ENCODE assay signal across 9 cellular contexts in the genomic region with DNA sequence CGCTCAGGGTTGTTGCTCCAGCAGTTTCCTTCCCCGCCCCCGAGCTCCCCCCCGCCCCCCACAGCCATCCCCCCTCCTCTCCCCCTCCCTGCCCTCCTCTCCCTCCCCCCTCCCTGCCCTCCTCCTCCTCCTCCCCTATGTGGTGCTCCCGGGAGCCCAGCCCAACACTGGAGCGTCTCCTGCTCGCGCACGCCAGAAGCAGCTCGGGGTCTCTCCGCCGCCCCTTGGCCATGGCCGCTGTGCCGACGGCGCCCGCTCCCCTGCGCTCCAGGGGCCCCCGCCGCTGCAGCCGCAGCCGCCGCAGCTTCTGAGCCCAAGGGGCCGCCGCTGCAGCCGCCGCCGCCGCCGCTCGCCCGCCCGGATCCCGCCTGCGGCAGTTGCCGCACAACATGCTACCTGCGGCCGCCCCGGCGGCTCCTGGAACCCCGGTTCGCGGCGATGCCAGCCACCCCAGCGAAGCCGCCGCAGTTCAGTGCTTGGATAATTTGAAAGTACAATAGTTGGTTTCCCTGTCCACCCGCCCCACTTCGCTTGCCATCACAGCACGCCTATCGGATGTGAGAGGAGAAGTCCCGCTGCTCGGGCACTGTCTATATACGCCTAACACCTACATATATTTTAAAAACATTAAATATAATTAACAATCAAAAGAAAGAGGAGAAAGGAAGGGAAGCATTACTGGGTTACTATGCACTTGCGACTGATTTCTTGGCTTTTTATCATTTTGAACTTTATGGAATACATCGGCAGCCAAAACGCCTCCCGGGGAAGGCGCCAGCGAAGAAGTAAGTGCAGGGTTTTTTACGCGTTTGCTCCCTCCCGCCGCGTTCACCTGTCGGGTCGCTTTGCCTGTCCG. TPM values are rescaled to one million over a fixed set of nuclear protein-coding genes. Genes with fewer than 3 reads are reported as not detected.
A peak's percentile ranks its signal among the peaks of the same experiment; 100 is the strongest.
DNase-seq lines count a peak whose midpoint lies in the region; ATAC-seq, FAIRE-seq and TF ChIP-seq lines count a peak whose summit lies in the region.
"Had no signal": no experiment of that assay in that cellular context is flagged by ENCODE, and none has a peak within 500 bp of the region (broad histone marks: within the 10 kb centered on the region; RNA-seq: fewer than 3 reads in every experiment).

A gene with protein sequence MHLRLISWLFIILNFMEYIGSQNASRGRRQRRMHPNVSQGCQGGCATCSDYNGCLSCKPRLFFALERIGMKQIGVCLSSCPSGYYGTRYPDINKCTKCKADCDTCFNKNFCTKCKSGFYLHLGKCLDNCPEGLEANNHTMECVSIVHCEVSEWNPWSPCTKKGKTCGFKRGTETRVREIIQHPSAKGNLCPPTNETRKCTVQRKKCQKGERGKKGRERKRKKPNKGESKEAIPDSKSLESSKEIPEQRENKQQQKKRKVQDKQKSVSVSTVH (plus strand): TSS at position 167 of the 856 bp plus-strand sequence. CDS start 522 bp downstream, at position 689.

- peaks cover 19% of the 10 kb centered on the region for H3K4me1 Mint-ChIP-seq in activated CD4-positive, alpha-beta T cell treated with anti-CD3 and anti-CD28 coated beads for 36 hours

- H3K27ac ChIP-seq in osteoblast (ENCODE audit: low read depth, low read length), result no peak within 1 kb of the TSS

- H3K4me3 Mint-ChIP-seq in activated CD4-positive, alpha-beta T cell treated with anti-CD3 and anti-CD28 coated beads for 36 hours, result peak within 1 kb of the TSS; percentile 51

- FAIRE-seq in frontal cortex (lab: Jason Lieb, UNC) (no peak), D721Med (lab: Jason Lieb, UNC) (no peak)

- no peaks in the 10 kb centered on the region for H3K9me3 Mint-ChIP-seq in activated CD4-positive, alpha-beta T cell treated with anti-CD3 and anti-CD28 coated beads for 36 hours (ENCODE audit: low read depth)

- no peak within 1 kb of the TSS for H3K27ac Mint-ChIP-seq in activated CD4-positive, alpha-beta T cell treated with anti-CD3 and anti-CD28 coated beads for 36 hours

- peaks cover 54% of the 10 kb centered on the region for H3K27me3 Mint-ChIP-seq in activated CD4-positive, alpha-beta T cell treated with anti-CD3 and anti-CD28 coated beads for 36 hours

- no peaks in the 10 kb centered on the region for H3K9me3 ChIP-seq in osteoblast (ENCODE audit: low read depth, low read length)

- peak within 1 kb of the TSS; percentile 68 for H3K4me3 ChIP-seq in osteoblast (ENCODE audit: insufficient read depth, low read length)

- peak within 1 kb of the TSS; percentile 56 for H2AFZ ChIP-seq in osteoblast (ENCODE audit: low read length)

- intact Hi-C loops in activated CD4-positive, alpha-beta T cell treated with anti-CD3 and anti-CD28 coated beads for 36 hours (cut with DNase I, micrococcal nuclease), result no loop called here

- peaks cover 55% of the 10 kb centered on the region for H3K27me3 ChIP-seq in osteoblast (ENCODE audit: insufficient read depth, low read length)

- no peaks in the 10 kb centered on the region for H4K20me1 ChIP-seq in osteoblast (ENCODE audit: insufficient read depth, low read length)

- H3K36me3 ChIP-seq in osteoblast (ENCODE audit: insufficient read depth, low read length), result no peaks in the 10 kb centered on the region

- CTCF ChIA-PET in activated CD4-positive, alpha-beta T cell treated with anti-CD3 and anti-CD28 coated beads for 36 hours (lab: Charles Lee), result no interaction called here

- TF ChIP-seq CTCF in osteoblast (IDR thresholded peaks at IDR 0.05; ENCODE audit: extremely low read depth, low read depth, low read length), result peak; percentile 8
- TF ChIP-seq CTCF in D721Med (IDR thresholded peaks at IDR 0.05; ENCODE audit: insufficient read depth, missing control alignments), result no peak

- no peaks in the 10 kb centered on the region for H3K79me2 ChIP-seq in osteoblast (ENCODE audit: insufficient read depth, low read length)

- peaks cover 24% of the 10 kb centered on the region for H3K4me1 ChIP-seq in osteoblast (ENCODE audit: insufficient read depth, low read length)

- peak within 1 kb of the TSS; percentile 84 for H3K4me2 ChIP-seq in osteoblast (ENCODE audit: insufficient read depth, low read length)

- POLR2A ChIA-PET in activated CD4-positive, alpha-beta T cell treated with anti-CD3 and anti-CD28 coated beads for 36 hours (lab: Charles Lee), result no interaction called here

- no peaks in the 10 kb centered on the region for H3K36me3 Mint-ChIP-seq in activated CD4-positive, alpha-beta T cell treated with anti-CD3 and anti-CD28 coated beads for 36 hours (ENCODE audit: low read depth)

- ATAC-seq in activated CD4-positive, alpha-beta T cell treated with anti-CD3 and anti-CD28 coated beads for 36 hours, result peak; percentile 21
- peak; percentile 29 for ATAC-seq in HG03175 (IDR thresholded peaks at IDR 0.05; ENCODE audit: unreplicated experiment)
- ATAC-seq in esophagus mucosa, result no peak

- peak; percentile 41 for DNase-seq in activated CD4-positive, alpha-beta T cell treated with anti-CD3 and anti-CD28 coated beads for 36 hours
- DNase-seq in activated CD4-positive, alpha-beta T cell treated with anti-CD3 and anti-CD28 coated beads for 4 hours, result no peak
- DNase-seq in activated CD4-positive, alpha-beta T cell treated with anti-CD3 and anti-CD28 coated beads, Interleukin-2, amount 50 U/mL, for 48 hours, result peak; percentile 8 to 28
- peak in 1 of 2 donors; percentile 33 for DNase-seq in frontal cortex (ENCODE audit: low spot score in 2 of 2)
- DNase-seq in osteoblast (ENCODE audit: insufficient read length, low spot score, missing footprints), result peak; percentile 87
- no peak for DNase-seq in D721Med (ENCODE audit: insufficient read length, low spot score)

RNA-seq across cellular contexts. Expression of the gene that starts here (rescaled TPM):
- total RNA-seq in activated CD4-positive, alpha-beta T cell treated with anti-CD3 and anti-CD28 coated beads for 36 hours, result not detected
- total RNA-seq in frontal cortex (36.7 TPM), osteoblast (1.8 and 2.4 TPM in 2 replicates), esophagus mucosa (1.4 TPM)
- total RNA-seq: dermis microvascular lymphatic vessel endothelial cell had no signal

Comparison
In these comparisons a context has a peak if more than half of its experiments do, and no peak if none do; other contexts are left out.
1. RNA of the gene that starts here (total RNA-seq): 36.7 TPM in frontal cortex (single experiment); 1.8 to 2.4 TPM in osteoblast, 1.4 TPM in esophagus mucosa (single experiment) and not detected in activated CD4-positive, alpha-beta T cell treated with anti-CD3 and anti-CD28 coated beads for 36 hours; every median in the first group is over 10 times any median in the second.
2. DNase-seq: peak in activated CD4-positive, alpha-beta T cell treated with anti-CD3 and anti-CD28 coated beads, Interleukin-2, amount 50 U/mL, for 48 hours (2 of 2) and osteoblast (single experiment); none in activated CD4-positive, alpha-beta T cell treated with anti-CD3 and anti-CD28 coated beads for 4 hours (0 of 2) and D721Med (single experiment).
3. Peak in DNase-seq and ATAC-seq in activated CD4-positive, alpha-beta T cell treated with anti-CD3 and anti-CD28 coated beads for 36 hours; RNA of the gene not detected or under 1 TPM.